Comparison of ENCODE assay signal across 11 cellular contexts in the genomic region with DNA sequence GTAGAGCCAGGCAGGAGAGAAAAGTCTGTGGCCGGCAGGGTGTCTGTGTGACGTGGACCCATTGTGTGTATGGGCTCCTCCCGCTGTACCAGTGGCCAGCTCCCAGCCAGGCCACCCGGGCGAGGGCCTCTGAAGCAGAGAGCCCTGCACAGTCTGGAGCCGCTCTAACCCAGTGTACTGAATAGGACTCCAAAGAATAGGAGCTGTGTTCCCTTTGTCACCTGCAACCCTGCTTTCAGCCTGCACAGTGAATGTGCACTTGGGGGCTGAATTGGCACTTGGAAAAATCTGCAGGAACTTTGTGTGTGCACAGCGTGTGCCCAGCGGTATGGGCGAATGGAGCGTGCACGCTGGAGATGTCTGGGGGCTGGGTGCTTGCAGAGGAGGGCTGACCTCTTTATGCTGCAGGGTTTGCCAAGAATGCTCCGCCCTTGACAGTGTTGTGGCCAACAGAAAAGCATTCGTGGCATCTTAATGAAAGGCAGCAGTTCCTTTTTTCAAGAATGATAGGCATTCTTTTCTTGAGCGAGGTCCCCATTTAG.
DNase-seq lines count a peak whose midpoint lies in the region; ATAC-seq and TF ChIP-seq lines count a peak whose summit lies in the region.
"Had no signal": no experiment of that assay in that cellular context is flagged by ENCODE, and none has a peak within 500 bp of the region (broad histone marks: within the 10 kb centered on the region; RNA-seq: fewer than 3 reads in every experiment).

No MANE protein-coding gene starts in this region.

- H3K36me3 ChIP-seq in right atrium auricular region (no peaks in the 10 kb centered on the region), neural progenitor cell (no peaks in the 10 kb centered on the region), aorta (ENCODE audit: control insufficient read depth in 1 of 2, insufficient read depth in 2 of 2, low read length in 1 of 2) (no peaks in the 10 kb centered on the region), Caco-2 (ENCODE audit: control insufficient read depth, insufficient read depth, low read length) (no peaks in the 10 kb centered on the region)
- H3K36me3 ChIP-seq in naive thymus-derived CD4-positive, alpha-beta T cell (ENCODE audit: control insufficient read depth in 2 of 3, insufficient read depth in 3 of 3, low read length in 3 of 3): no peaks in the 10 kb centered on the region
- H3K36me3 ChIP-seq: pancreas had no signal

- H4K20me1 ChIP-seq in neural progenitor cell (ENCODE audit: low read depth): peaks cover 70% of the 10 kb centered on the region

- H3K9me3 ChIP-seq in right atrium auricular region: no peaks in the 10 kb centered on the region
- H3K9me3 ChIP-seq in neural progenitor cell (ENCODE audit: low read depth): no peaks in the 10 kb centered on the region
- no peaks in the 10 kb centered on the region for H3K9me3 ChIP-seq in aorta (ENCODE audit: control insufficient read depth, low read length)
- no peaks in the 10 kb centered on the region for H3K9me3 ChIP-seq in Caco-2
- H3K9me3 ChIP-seq in naive thymus-derived CD4-positive, alpha-beta T cell (ENCODE audit: control insufficient read depth in 2 of 3, low read length in 3 of 3): no peaks in the 10 kb centered on the region
- H3K9me3 ChIP-seq: pancreas had no signal

- H3K4me1 Mint-ChIP-seq in neural progenitor cell: peaks cover 70% of the 10 kb centered on the region
- peaks cover 32% of the 10 kb centered on the region for H3K4me1 Mint-ChIP-seq in Caco-2 (ENCODE audit: low read depth, unreplicated experiment)
- no peaks in the 10 kb centered on the region for H3K4me1 Mint-ChIP-seq in naive thymus-derived CD4-positive, alpha-beta T cell

- peak; percentile 95 for ATAC-seq in Right ventricle myocardium superior (ENCODE audit: poor library complexity)
- ATAC-seq in aorta (ENCODE audit: low FRiP score): peak; percentile 55
- no peak for ATAC-seq in naive thymus-derived CD4-positive, alpha-beta T cell
- ATAC-seq: HCT116, pancreas had no signal

- no peaks in the 10 kb centered on the region for H3K9me3 Mint-ChIP-seq in neural progenitor cell
- H3K9me3 Mint-ChIP-seq in Caco-2 (ENCODE audit: unreplicated experiment): peaks cover 13% of the 10 kb centered on the region
- H3K9me3 Mint-ChIP-seq in naive thymus-derived CD4-positive, alpha-beta T cell: peaks cover 0 to 2% (median 0%) of the 10 kb centered on the region in 11 donors

- no peak overlapping the region for H2AFZ ChIP-seq in neural progenitor cell (replicated peaks)

- H3K36me3 Mint-ChIP-seq in neural progenitor cell (peaks cover 1% of the 10 kb centered on the region), Caco-2 (ENCODE audit: insufficient read depth, unreplicated experiment) (no peaks in the 10 kb centered on the region)
- no peaks in the 10 kb centered on the region for H3K36me3 Mint-ChIP-seq in naive thymus-derived CD4-positive, alpha-beta T cell

- no peak for TF ChIP-seq CTCF in right atrium auricular region (IDR thresholded peaks at IDR 0.05)
- no peak for TF ChIP-seq CTCF in fibroblast of pulmonary artery (IDR thresholded peaks at IDR 0.05; ENCODE audit: low read length, missing control alignments)
- TF ChIP-seq CTCF in neural progenitor cell (IDR thresholded peaks at IDR 0.05): no peak
- no peak for TF ChIP-seq CTCF in Caco-2 (IDR thresholded peaks at IDR 0.05; ENCODE audit: insufficient read depth in 1 of 2, low read depth in 1 of 2, low read length in 1 of 2, severe bottlenecking in 1 of 2, unreplicated experiment in 1 of 2)

- H3K27ac Mint-ChIP-seq in neural progenitor cell (peak overlapping the region; percentile 14), Caco-2 (ENCODE audit: unreplicated experiment) (no peak overlapping the region)
- no peak overlapping the region for H3K27ac Mint-ChIP-seq in naive thymus-derived CD4-positive, alpha-beta T cell

- H3K4me1 ChIP-seq in right atrium auricular region (peaks cover 0 to 21% of the 10 kb centered on the region in 2 donors), neural progenitor cell (peaks cover 23% of the 10 kb centered on the region), aorta (ENCODE audit: control insufficient read depth in 1 of 2, insufficient read depth in 2 of 2, low read length in 2 of 2) (peaks cover 0 to 2% of the 10 kb centered on the region in 2 donors), Caco-2 (peaks cover 33% of the 10 kb centered on the region)
- no peaks in the 10 kb centered on the region for H3K4me1 ChIP-seq in naive thymus-derived CD4-positive, alpha-beta T cell (ENCODE audit: control insufficient read depth in 2 of 2, insufficient read depth in 2 of 2, low read length in 2 of 2)
- H3K4me1 ChIP-seq: pancreas had no signal

- DNase-seq in Right ventricle myocardium superior: peak; percentile 53
- no peak for DNase-seq in right atrium auricular region (ENCODE audit: low spot score)
- DNase-seq in fibroblast of pulmonary artery (ENCODE audit: low read depth): peak; percentile 6
- DNase-seq in neural progenitor cell (ENCODE audit: low spot score): peak; percentile 81
- DNase-seq in aorta: peak in 1 of 2 donors; percentile 41
- DNase-seq in NK-92 (lab: John Stamatoyannopoulos, UW; ENCODE audit: unreplicated experiment): no peak
- DNase-seq in Caco-2: no peak
- no peak for DNase-seq in naive thymus-derived CD4-positive, alpha-beta T cell
- DNase-seq: activated naive CD4-positive, alpha-beta T cell; pancreas had no signal

- no peak overlapping the region for H3K9ac ChIP-seq in neural progenitor cell

- H3F3A ChIP-seq in neural progenitor cell (ENCODE audit: low read depth): peaks cover 4% of the 10 kb centered on the region

- H3K27ac ChIP-seq in right atrium auricular region (no peak overlapping the region), neural progenitor cell (no peak overlapping the region), aorta (ENCODE audit: low read depth in 1 of 2, low read length in 2 of 2) (no peak overlapping the region)
- H3K27ac ChIP-seq in naive thymus-derived CD4-positive, alpha-beta T cell (ENCODE audit: low read depth, low read length): no peak overlapping the region
- H3K27ac ChIP-seq: pancreas had no signal

- H3K27me3 Mint-ChIP-seq in neural progenitor cell (ENCODE audit: insufficient read depth, low read depth) (peaks cover 5% of the 10 kb centered on the region), Caco-2 (ENCODE audit: insufficient read depth, unreplicated experiment) (no peaks in the 10 kb centered on the region)
- H3K27me3 Mint-ChIP-seq in naive thymus-derived CD4-positive, alpha-beta T cell: no peaks in the 10 kb centered on the region

- CTCF ChIA-PET in Caco-2 (lab: Charles Lee): no interaction called here
- CTCF ChIA-PET in naive thymus-derived CD4-positive, alpha-beta T cell (lab: Charles Lee): interaction anchor here (1.3 kb wide), 1 partner anchor 884 kb away, joined by 3 read pairs; no protein-coding TSS in a partner anchor

- H3K4me3 Mint-ChIP-seq in neural progenitor cell (peak overlapping the region; percentile 69), Caco-2 (ENCODE audit: unreplicated experiment) (no peak overlapping the region)
- H3K4me3 Mint-ChIP-seq in naive thymus-derived CD4-positive, alpha-beta T cell: no peak overlapping the region

- POLR2A ChIA-PET in Caco-2 (lab: Charles Lee): no interaction called here
- POLR2A ChIA-PET in naive thymus-derived CD4-positive, alpha-beta T cell (lab: Charles Lee): no interaction called here

- intact Hi-C loops in Right ventricle myocardium superior (cut with DNase I) (no loop called here), aorta (cut with DNase I) (no loop called here), Caco-2 (cut with micrococcal nuclease; ENCODE audit: unreplicated experiment) (no loop called here)
- intact Hi-C loops in naive thymus-derived CD4-positive, alpha-beta T cell (cut with micrococcal nuclease): no loop called here

- H3K4me3 ChIP-seq in right atrium auricular region (peak overlapping the region in 1 of 2 donors; percentile 6), fibroblast of pulmonary artery (replicated peaks; ENCODE audit: low read depth, low read length) (no peak overlapping the region), neural progenitor cell (no peak overlapping the region), aorta (ENCODE audit: low read length in 2 of 2) (no peak overlapping the region), Caco-2 (ENCODE audit: low read depth, low read length) (no peak overlapping the region)
- no peak overlapping the region for H3K4me3 ChIP-seq in naive thymus-derived CD4-positive, alpha-beta T cell (ENCODE audit: low read length)
- H3K4me3 ChIP-seq: pancreas had no signal

- 15 to 24% methylated on average over 14 of the region's 14 CpGs for WGBS in aorta, 2 donors

- BruUV-seq in Caco-2 (replicated peaks; lab: Mats Ljungman, UMichigan): no TSS peak

- no peaks in the 10 kb centered on the region for H3K79me2 ChIP-seq in neural progenitor cell (ENCODE audit: low read depth)

- peak overlapping the region; percentile 57 for H3K4me2 ChIP-seq in neural progenitor cell

- H3K27me3 ChIP-seq in right atrium auricular region (no peaks in the 10 kb centered on the region), neural progenitor cell (peaks cover 19% of the 10 kb centered on the region), aorta (ENCODE audit: control insufficient read depth in 1 of 2, insufficient read depth in 2 of 2, low read length in 1 of 2) (no peaks in the 10 kb centered on the region), Caco-2 (replicated peaks; ENCODE audit: control insufficient read depth, insufficient read depth, low read length) (no peaks in the 10 kb centered on the region)
- H3K27me3 ChIP-seq in naive thymus-derived CD4-positive, alpha-beta T cell (ENCODE audit: control insufficient read depth in 2 of 2, insufficient read depth in 2 of 2, low read length in 2 of 2): no peaks in the 10 kb centered on the region
- H3K27me3 ChIP-seq: pancreas had no signal

Comparison
In these comparisons a context has a peak if more than half of its experiments do, and no peak if none do; other contexts are left out.
1. DNase-seq: peak in Right ventricle myocardium superior (single experiment), fibroblast of pulmonary artery (single experiment) and neural progenitor cell (single experiment); none in right atrium auricular region (single experiment), NK-92 (single experiment), Caco-2 (0 of 2) and naive thymus-derived CD4-positive, alpha-beta T cell (0 of 9).